In genomic region chr7:121366852-121367431, GRCh38 we compare ENCODE assay signal across 9 cellular contexts.
DNase-seq lines count a peak whose midpoint lies in the region; ATAC-seq and TF ChIP-seq lines count a peak whose summit lies in the region.
"Had no signal": no experiment of that assay in that cellular context is flagged by ENCODE, and none has a peak within 500 bp of the region (broad histone marks: within the 10 kb centered on the region; RNA-seq: fewer than 3 reads in every experiment).

No MANE protein-coding gene starts in this region.

- ATAC-seq in memory B cell (ENCODE audit: low read depth): peak; percentile 29
- no peak for ATAC-seq in GM21619 (IDR thresholded peaks at IDR 0.05; ENCODE audit: unreplicated experiment)
- no peak for ATAC-seq in GM18868 (IDR thresholded peaks at IDR 0.05; ENCODE audit: unreplicated experiment)
- ATAC-seq: T-cell had no signal

- H3K27ac Mint-ChIP-seq in memory B cell: no peak overlapping the region

- no peaks in the 10 kb centered on the region for H3K27me3 Mint-ChIP-seq in memory B cell
- H3K27me3 Mint-ChIP-seq: T-cell had no signal

- no peaks in the 10 kb centered on the region for H3K9me3 Mint-ChIP-seq in memory B cell
- H3K9me3 Mint-ChIP-seq: T-cell had no signal

- H3K4me3 Mint-ChIP-seq in memory B cell: no peak overlapping the region
- H3K4me3 Mint-ChIP-seq: T-cell had no signal

- TF ChIP-seq CTCF in C4-2B (conservative IDR thresholded peaks at IDR 0.05): peak; percentile 94
- TF ChIP-seq CTCF in GM12874 (IDR thresholded peaks at IDR 0.05; ENCODE audit: insufficient read depth, low read depth, low read length): peak; percentile 41; the same call in 1 of the 2 replicates

- H3K4me1 Mint-ChIP-seq in memory B cell: peaks cover 22% of the 10 kb centered on the region

- peaks cover 12% of the 10 kb centered on the region for H3K36me3 Mint-ChIP-seq in memory B cell

- DNase-seq in NCI-H446 treated with DMSO at 0.1 percent for 48 hours (lab: John Stamatoyannopoulos, UW): peak; percentile 21
- peak; percentile 42 for DNase-seq in central memory CD4-positive, alpha-beta T cell
- DNase-seq in memory B cell (ENCODE audit: low spot score in 2 of 2): peak; percentile 36 to 50
- no peak for DNase-seq in HuH-7.5 (ENCODE audit: low spot score)

- no peak overlapping the region for H3K27ac ChIP-seq in C4-2B
